8 cellular contexts compared by ENCODE assay signal in genomic region chr1:32743380-32744062, GRCh38. TPM values are rescaled to one million over a fixed set of nuclear protein-coding genes. Genes with fewer than 3 reads are reported as not detected.
DNase-seq lines count a peak whose midpoint lies in the region; FAIRE-seq and TF ChIP-seq lines count a peak whose summit lies in the region.

No MANE protein-coding gene starts in this region.

- TF ChIP-seq CTCF in astrocyte (IDR thresholded peaks at IDR 0.05; ENCODE audit: insufficient read depth, low read depth, low read length), result no peak
- TF ChIP-seq CTCF in keratinocyte (optimal IDR thresholded peaks at IDR 0.05 in 1 of 3, IDR thresholded peaks at IDR 0.05 in 1 of 3, conservative IDR thresholded peaks at IDR 0.05 in 1 of 3; ENCODE audit: extremely low read depth in 1 of 3, insufficient read depth in 2 of 3, low read length in 3 of 3), result no peak

- no peak overlapping the region for H3K27ac Mint-ChIP-seq in astrocyte (ENCODE audit: unreplicated experiment)

- WGBS in small intestine, 3 donors, result 11 to 34% (median 26%) methylated on average over 5 of the region's 5 CpGs

- peak overlapping the region; percentile 84 for H3K4me3 Mint-ChIP-seq in astrocyte (ENCODE audit: unreplicated experiment)

- H3K27me3 ChIP-seq in HAP-1 (ENCODE audit: low read depth), result no peaks in the 10 kb centered on the region
- no peaks in the 10 kb centered on the region for H3K27me3 ChIP-seq in astrocyte (ENCODE audit: insufficient read depth, low read length)
- H3K27me3 ChIP-seq in keratinocyte (ENCODE audit: control insufficient read depth, extremely low read depth, insufficient read depth, low read length), result no peaks in the 10 kb centered on the region
- H3K27me3 ChIP-seq in small intestine (ENCODE audit: control insufficient read depth in 2 of 2, insufficient read depth in 2 of 2, low read length in 2 of 2), result no peaks in the 10 kb centered on the region

- peaks cover 6% of the 10 kb centered on the region for H3K4me1 Mint-ChIP-seq in astrocyte (ENCODE audit: low read depth, unreplicated experiment)

- no peak overlapping the region for H2AFZ ChIP-seq in astrocyte (ENCODE audit: low read depth, low read length)
- no peak overlapping the region for H2AFZ ChIP-seq in keratinocyte (ENCODE audit: control insufficient read depth, low read length)

- dilution Hi-C loops in keratinocyte (cut with MboI; ENCODE audit: extremely low pct_ligation_motif_present, low sequenced_read_pairs), result no loop called here

- H3K9me3 Mint-ChIP-seq in astrocyte (ENCODE audit: unreplicated experiment), result no peaks in the 10 kb centered on the region

- no peaks in the 10 kb centered on the region for H3K9me1 ChIP-seq in keratinocyte (ENCODE audit: control insufficient read depth, extremely low read depth, insufficient read depth, low read length)

- H3K27me3 Mint-ChIP-seq in astrocyte (ENCODE audit: low read depth, unreplicated experiment), result no peaks in the 10 kb centered on the region

- DNase-seq in HAP-1 (ENCODE audit: low spot score in 2 of 2) (no peak), astrocyte (ENCODE audit: low read depth) (peak; percentile 10), keratinocyte (ENCODE audit: low read depth, low spot score) (no peak), small intestine (peak; percentile 58), caudate nucleus (lab: John Stamatoyannopoulos, UW) (no peak), frontal cortex (ENCODE audit: low spot score in 2 of 2) (no peak), pons (ENCODE audit: low spot score) (no peak)
- DNase-seq in activated CD4-positive, alpha-beta T cell treated with anti-CD3 and anti-CD28 coated beads, Interleukin-2, amount 50 U/mL, for 4 hours, result no peak

- peaks cover 9% of the 10 kb centered on the region for H3K4me1 ChIP-seq in HAP-1
- H3K4me1 ChIP-seq in astrocyte (ENCODE audit: insufficient read depth, low read length), result peaks cover 22% of the 10 kb centered on the region
- peaks cover 23% of the 10 kb centered on the region for H3K4me1 ChIP-seq in keratinocyte (ENCODE audit: control insufficient read depth, extremely low read depth, insufficient read depth, low read length)
- H3K4me1 ChIP-seq in small intestine (ENCODE audit: control insufficient read depth in 2 of 2, insufficient read depth in 1 of 2, low read depth in 1 of 2, low read length in 1 of 2), result peaks cover 0 to 2% of the 10 kb centered on the region in 2 donors

- H3K36me3 ChIP-seq in HAP-1 (replicated peaks) (no peaks in the 10 kb centered on the region), astrocyte (ENCODE audit: insufficient read depth, low read length) (no peaks in the 10 kb centered on the region), keratinocyte (ENCODE audit: control insufficient read depth in 2 of 2, extremely low read depth in 1 of 2, insufficient read depth in 2 of 2, low read length in 2 of 2) (peaks cover 7 to 10% of the 10 kb centered on the region in 2 experiments), small intestine (ENCODE audit: control insufficient read depth in 2 of 2, insufficient read depth in 2 of 2, low read length in 2 of 2) (no peaks in the 10 kb centered on the region)

- H3K9me3 ChIP-seq in HAP-1 (no peaks in the 10 kb centered on the region), astrocyte (ENCODE audit: insufficient read depth, low read depth, low read length) (no peaks in the 10 kb centered on the region), keratinocyte (ENCODE audit: control insufficient read depth, low read depth, low read length) (no peaks in the 10 kb centered on the region), small intestine (ENCODE audit: control insufficient read depth, low read depth) (no peaks in the 10 kb centered on the region)

- H4K20me1 ChIP-seq in astrocyte (ENCODE audit: insufficient read depth, low read length) (peaks cover 25% of the 10 kb centered on the region), keratinocyte (ENCODE audit: control insufficient read depth, extremely low read depth, insufficient read depth, low read length) (peaks cover 5% of the 10 kb centered on the region)

- H3K4me2 ChIP-seq in astrocyte (ENCODE audit: low read length) (peak overlapping the region; percentile 91), keratinocyte (ENCODE audit: control insufficient read depth, extremely low read depth, insufficient read depth, low read depth, low read length) (peak overlapping the region; percentile 99)

- in situ Hi-C loops in HAP-1 (cut with MboI; ENCODE audit: low sequenced_read_pairs), result no loop called here

- H3K4me3 ChIP-seq in HAP-1 (peak overlapping the region; percentile 50; the same call in 1 of the 2 replicates), astrocyte (ENCODE audit: insufficient read depth, low read depth, low read length) (no peak overlapping the region), keratinocyte (ENCODE audit: control insufficient read depth in 2 of 3, extremely low read depth in 1 of 3, insufficient read depth in 2 of 3, low read depth in 1 of 3, low read length in 3 of 3) (peak overlapping the region; percentile 72 to 82 (median 82)), small intestine (ENCODE audit: low read depth in 1 of 2, low read length in 2 of 2) (peak overlapping the region in 1 of 2 donors; percentile 95)

- peaks cover 4% of the 10 kb centered on the region for H3K79me2 ChIP-seq in astrocyte (ENCODE audit: insufficient read depth, low read length)
- peaks cover 59% of the 10 kb centered on the region for H3K79me2 ChIP-seq in keratinocyte (ENCODE audit: control insufficient read depth, insufficient read depth, low read length)

- FAIRE-seq in astrocyte (lab: Jason Lieb, UNC), result no peak
- peak; percentile 55 for FAIRE-seq in keratinocyte (lab: Jason Lieb, UNC)
- FAIRE-seq in small intestine (lab: Jason Lieb, UNC), result no peak
- no peak for FAIRE-seq in frontal cortex (lab: Jason Lieb, UNC)

- no peak overlapping the region for H3K9ac ChIP-seq in astrocyte (ENCODE audit: low read length)
- H3K9ac ChIP-seq in keratinocyte (ENCODE audit: control insufficient read depth, extremely low read depth, insufficient read depth, low read length), result peak overlapping the region; percentile 87

- H3K27ac ChIP-seq in astrocyte (ENCODE audit: low read depth, low read length), result no peak overlapping the region
- H3K27ac ChIP-seq in keratinocyte (ENCODE audit: control insufficient read depth, insufficient read depth, low read length), result peak overlapping the region; percentile 81
- peak overlapping the region; percentile 94 to 99 for H3K27ac ChIP-seq in small intestine (ENCODE audit: low read depth in 1 of 2, low read length in 1 of 2)
- no peak overlapping the region for H3K27ac ChIP-seq in caudate nucleus (ENCODE audit: low read depth, low read length)

- H3K36me3 Mint-ChIP-seq in astrocyte (ENCODE audit: low read depth, unreplicated experiment), result peaks cover 3% of the 10 kb centered on the region

RNA-seq across cellular contexts. Expression of gene SYNC, which starts 41.0 kb away (rescaled TPM):
- total RNA-seq in astrocyte, result 20.6 and 23.7 TPM in 2 replicates
- polyA plus RNA-seq in keratinocyte, result 11.2 to 12.0 TPM (median 11.2 TPM) in 3 replicates
- 2.0 TPM for polyA plus RNA-seq in keratinocyte (2011; ENCODE audit: low read depth)
- polyA plus RNA-seq in keratinocyte (2011; cell fraction: cytosol; rRNA removed), result 14.5 and 17.2 TPM in 2 replicates
- polyA plus RNA-seq in keratinocyte (2011; cell fraction: nucleus; rRNA removed), result 12.3 and 14.8 TPM in 2 replicates
- polyA plus RNA-seq in keratinocyte (2012; ENCODE audit: low replicate concordance), result 1.3 and 12.0 TPM in 2 replicates
- 9.7 to 19.1 TPM (median 14.7 TPM) in 3 replicates for polyA minus RNA-seq in keratinocyte
- polyA minus RNA-seq in keratinocyte (2011; cell fraction: cytosol; rRNA and poly(A)+ RNA removed), result 16.7 TPM
- 2.8 and 8.0 TPM in 2 replicates for polyA minus RNA-seq in keratinocyte (2011; cell fraction: nucleus; rRNA and poly(A)+ RNA removed)
- 1 to 10 TPM; 1.1 to 4.7 (median 3.5) TPM for polyA plus RNA-seq in small intestine
- 3.7 TPM for total RNA-seq in frontal cortex

Comparison
In these comparisons a context has a peak if more than half of its experiments do, and no peak if none do; other contexts are left out.
1. DNase-seq: peak in astrocyte (single experiment) and small intestine (single experiment); none in HAP-1 (0 of 2), keratinocyte (single experiment), caudate nucleus (0 of 61), activated CD4-positive, alpha-beta T cell treated with anti-CD3 and anti-CD28 coated beads, Interleukin-2, amount 50 U/mL, for 4 hours (0 of 2), frontal cortex (0 of 2) and pons (single experiment).
2. H3K27ac ChIP-seq: peak in keratinocyte (single experiment) and small intestine (2 of 2); none in astrocyte (single experiment) and caudate nucleus (single experiment).